Comparison of ENCODE assay signal across 25 cellular contexts in the genomic region with DNA sequence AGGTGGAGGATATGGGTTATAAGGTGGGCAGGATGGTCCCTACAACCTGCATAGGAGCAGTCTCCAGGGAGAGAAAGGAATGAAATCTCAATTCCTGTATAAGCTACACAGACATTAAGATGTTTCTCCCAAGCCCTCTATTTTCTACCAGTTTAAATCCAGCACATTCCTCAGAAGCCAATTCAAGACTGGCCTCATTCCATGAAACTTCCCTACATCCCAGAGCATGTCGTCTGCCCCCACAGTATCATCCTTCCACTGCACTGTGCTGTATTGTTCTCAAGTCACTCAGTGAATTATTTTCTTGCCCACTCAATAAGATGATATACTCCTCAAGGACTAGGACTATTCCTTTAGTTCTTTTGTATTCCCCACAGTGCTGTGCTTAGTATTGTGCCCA.
"Had no signal": no experiment of that assay in that cellular context is flagged by ENCODE, and none has a peak within 500 bp of the region (broad histone marks: within the 10 kb centered on the region; RNA-seq: fewer than 3 reads in every experiment).

No MANE protein-coding gene starts in this region.

- H3K4me3 ChIP-seq: adrenal gland, coronary artery, lower lobe of right lung, mucosa of descending colon, ovary, right lobe of liver, stomach, suprapubic skin, transverse colon had no signal

- H3K4me1 ChIP-seq: foreskin keratinocyte, right lobe of liver had no signal

- FAIRE-seq: small intestine, TTC549, urothelium cell line had no signal

- ATAC-seq: activated T-helper 17 cell treated with anti-CD3 and anti-CD28 coated beads, Interleukin-2, amount 50 U/mL, for 72 hours; foreskin keratinocyte; left lobe of liver; mucosa of descending colon; stimulated activated effector memory CD8-positive, alpha-beta T cell treated with anti-CD3 and anti-CD28 coated beads, Interleukin-12 subunit alpha, Interleukin-12 subunit beta, amount 100 ng/mL, for 72 hours had no signal

- H3K27me3 ChIP-seq: adrenal gland, ovary, right lobe of liver, stomach, suprapubic skin, transverse colon had no signal

- H3K36me3 ChIP-seq: adrenal gland, lower lobe of right lung, ovary, right lobe of liver, stomach, suprapubic skin, transverse colon had no signal

- H3K9me3 ChIP-seq: adrenal gland, lower lobe of right lung, mucosa of descending colon, ovary, right lobe of liver, stomach, suprapubic skin, transverse colon had no signal

- H3K27ac ChIP-seq: epithelial cell of prostate, foreskin keratinocyte, lower lobe of right lung, ovary, right lobe of liver, stomach, suprapubic skin, transverse colon had no signal

- DNase-seq: activated naive CD4-positive, alpha-beta T cell; activated T-cell treated with anti-CD3 and anti-CD28 coated beads, Interleukin-2, amount 50 U/mL, for 1 hour; adrenal gland; cerebellar nuclear complex; foreskin keratinocyte; immature natural killer cell; lower lobe of right lung; mesendoderm; mucosa of descending colon; naive B cell; ovary; right lobe of liver; small intestine; stimulated activated CD4-positive, alpha-beta T cell treated with anti-CD3 and anti-CD28 coated beads, Interleukin-2, amount 100 ng/mL, for 24 hours; stomach; T-helper 1 cell; transverse colon had no signal
